In genomic region chr7:87624628-87625027, GRCh38 we compare ENCODE assay signal across 16 cellular contexts. TPM values are rescaled to one million over a fixed set of nuclear protein-coding genes. Genes with fewer than 3 reads are reported as not detected.
A peak's percentile ranks its signal among the peaks of the same experiment; 100 is the strongest.
DNase-seq lines count a peak whose midpoint lies in the region; ATAC-seq and TF ChIP-seq lines count a peak whose summit lies in the region.
"Had no signal": no experiment of that assay in that cellular context is flagged by ENCODE, and none has a peak within 500 bp of the region (broad histone marks: within the 10 kb centered on the region; RNA-seq: fewer than 3 reads in every experiment).

No MANE protein-coding gene starts in this region.

- DNase-seq in GM12865 (ENCODE audit: low read depth) (peak; percentile 9), LNCaP clone FGC (ENCODE audit: low read depth) (no peak), adrenal gland (no peak), neural crest cell (ENCODE audit: low read depth, low spot score) (no peak), aorta (no peak), SW 1271 (lab: John Stamatoyannopoulos, UW) (no peak), SHP77 (lab: John Stamatoyannopoulos, UW) (no peak)
- DNase-seq: C1 segment of cervical spinal cord, foreskin melanocyte, NCI-H1436, NCI-H226, posterior cingulate gyrus, spleen had no signal

- H3K9me3 ChIP-seq in adrenal gland (replicated peaks in 1 of 3) (no peaks in the 10 kb centered on the region), aorta (ENCODE audit: control insufficient read depth, low read length) (no peaks in the 10 kb centered on the region)
- H3K9me3 ChIP-seq: SJSA1, spleen had no signal

- peaks cover 2 to 8% of the 10 kb centered on the region in 2 donors for H3K4me1 ChIP-seq in adrenal gland (replicated peaks in 1 of 2)
- no peaks in the 10 kb centered on the region for H3K4me1 ChIP-seq in aorta (ENCODE audit: control insufficient read depth in 1 of 2, insufficient read depth in 2 of 2, low read length in 2 of 2)

- H3K27me3 ChIP-seq in adrenal gland (no peaks in the 10 kb centered on the region), aorta (ENCODE audit: control insufficient read depth in 1 of 2, insufficient read depth in 2 of 2, low read length in 1 of 2) (no peaks in the 10 kb centered on the region)

- 65 to 80% (median 72%) methylated on average over 7 of the region's 7 CpGs for WGBS in adrenal gland, 4 donors
- 77 to 79% methylated on average over 7 of the region's 7 CpGs for whole genome bisulfite sequencing in aorta, 2 donors

- H3K27ac ChIP-seq in adrenal gland (no peak overlapping the region), aorta (ENCODE audit: low read depth in 1 of 2, low read length in 2 of 2) (no peak overlapping the region)
- H3K27ac ChIP-seq: KMS-11, SJSA1, spleen had no signal

- ATAC-seq in aorta (ENCODE audit: low FRiP score) = no peak

- H3K27ac Mint-ChIP-seq in neural crest cell (ENCODE audit: unreplicated experiment) = no peak overlapping the region
- H3K27ac Mint-ChIP-seq: activated T-helper 1 cell treated with anti-CD3 and anti-CD28 coated beads, Interleukin-12 subunit alpha, Interleukin-12 subunit beta, Interleukin-2, Interleukin-4 antibody, amounts not matched to agents 30 ng/mL and 10 ng/mL and 1 ng/mL, durations not matched to agents 14 hours and 24 hours and 36 hours had no signal

- intact Hi-C loops in adrenal gland (cut with DNase I) (no loop called here), aorta (cut with DNase I) (no loop called here)

- H3K4me1 Mint-ChIP-seq in neural crest cell = peaks cover 11% of the 10 kb centered on the region

- H3K27me3 Mint-ChIP-seq in neural crest cell (ENCODE audit: low read depth) = peaks cover 30% of the 10 kb centered on the region

- TF ChIP-seq POLR2A in adrenal gland (IDR thresholded peaks at IDR 0.05) = no peak

- H3K9me3 Mint-ChIP-seq in neural crest cell = no peaks in the 10 kb centered on the region
- H3K9me3 Mint-ChIP-seq: activated T-helper 1 cell treated with anti-CD3 and anti-CD28 coated beads, Interleukin-12 subunit alpha, Interleukin-12 subunit beta, Interleukin-2, Interleukin-4 antibody, amounts not matched to agents 30 ng/mL and 10 ng/mL and 1 ng/mL, durations not matched to agents 14 hours and 24 hours and 36 hours had no signal

- H3K36me3 Mint-ChIP-seq in neural crest cell (ENCODE audit: low read depth) = no peaks in the 10 kb centered on the region

- peak; percentile 6 for TF ChIP-seq CTCF in GM12865 (IDR thresholded peaks at IDR 0.05; ENCODE audit: insufficient read depth, low read depth, low read length, missing control alignments)
- TF ChIP-seq CTCF in LNCaP clone FGC (IDR thresholded peaks at IDR 0.05; ENCODE audit: control insufficient read depth, extremely low read depth, insufficient read depth) = peak; percentile 29; the same call in 1 of the 2 replicates
- TF ChIP-seq CTCF in adrenal gland (IDR thresholded peaks at IDR 0.05) = peak in 5 of 6 experiments; percentile 3 to 41 (median 31)
- TF ChIP-seq CTCF in neural crest cell (conservative IDR thresholded peaks at IDR 0.05) = peak; percentile 34

- no peak overlapping the region for H3K4me3 ChIP-seq in GM12865 (ENCODE audit: low read depth, low read length)
- no peak overlapping the region for H3K4me3 ChIP-seq in LNCaP clone FGC (ENCODE audit: low read depth, low read length)
- no peak overlapping the region for H3K4me3 ChIP-seq in adrenal gland
- no peak overlapping the region for H3K4me3 ChIP-seq in aorta (ENCODE audit: low read length in 2 of 2)
- H3K4me3 ChIP-seq: SJSA1, spleen had no signal

- H3K36me3 ChIP-seq in adrenal gland (replicated peaks in 1 of 2) (no peaks in the 10 kb centered on the region), aorta (ENCODE audit: control insufficient read depth in 1 of 2, insufficient read depth in 2 of 2, low read length in 1 of 2) (no peaks in the 10 kb centered on the region)
- H3K36me3 ChIP-seq: SJSA1, spleen had no signal

- H3K4me3 Mint-ChIP-seq in neural crest cell = peak overlapping the region; percentile 41
- H3K4me3 Mint-ChIP-seq: activated T-helper 1 cell treated with anti-CD3 and anti-CD28 coated beads, Interleukin-12 subunit alpha, Interleukin-12 subunit beta, Interleukin-2, Interleukin-4 antibody, amounts not matched to agents 30 ng/mL and 10 ng/mL and 1 ng/mL, durations not matched to agents 14 hours and 24 hours and 36 hours had no signal

RNA-seq across cellular contexts. Expression of gene RUNDC3B, which starts 3.6 kb away (rescaled TPM):
- total RNA-seq in adrenal gland (10 to 100 TPM; 17.1 to 47.4 (median 29.4) TPM), neural crest cell (1.1 and 1.3 TPM in 2 replicates), aorta (1 to 10 TPM; 1.1 to 2.5 TPM)
- polyA plus RNA-seq in adrenal gland (10 to 100 TPM in 2 of 3 donors, 1 to 10 TPM in 1; 9.8 to 40.5 (median 12.8) TPM), aorta (under 1 TPM; 0.08 to 0.50 TPM)

RNA-seq across cellular contexts. Expression of gene ABCB1, which starts 23.9 kb away (rescaled TPM):
- 1,000 to 10,000 TPM in 1 of 8 donors, 100 to 1,000 TPM in 7; 166 to 1,205 (median 428) TPM for total RNA-seq in adrenal gland
- 1,000 to 10,000 TPM in 1 of 3 donors, 100 to 1,000 TPM in 1, 10 to 100 TPM in 1; 64.5 to 1,762 (median 185) TPM for polyA plus RNA-seq in adrenal gland
- 5.6 and 6.1 TPM in 2 replicates for total RNA-seq in neural crest cell
- 10 to 100 TPM in 1 of 2 donors, 1 to 10 TPM in 1; 2.3 to 10.6 TPM for total RNA-seq in aorta
- 1 to 10 TPM in 1 of 2 donors, under 1 TPM in 1; 0.05 to 3.3 TPM for polyA plus RNA-seq in aorta

Comparison
In these comparisons a context has a peak if more than half of its experiments do, and no peak if none do; other contexts are left out.
1. RNA of gene ABCB1, which starts 23.9 kb away (total RNA-seq): 166 to 1,205 TPM in adrenal gland; 2.3 to 10.6 TPM in aorta and 5.6 to 6.1 TPM in neural crest cell; every median in the first group is over 10 times any median in the second.
2. Peak in every context shown above with its lines, with median percentiles within 50 percentile points of each other: CTCF ChIP-seq.